In the genomic region with DNA sequence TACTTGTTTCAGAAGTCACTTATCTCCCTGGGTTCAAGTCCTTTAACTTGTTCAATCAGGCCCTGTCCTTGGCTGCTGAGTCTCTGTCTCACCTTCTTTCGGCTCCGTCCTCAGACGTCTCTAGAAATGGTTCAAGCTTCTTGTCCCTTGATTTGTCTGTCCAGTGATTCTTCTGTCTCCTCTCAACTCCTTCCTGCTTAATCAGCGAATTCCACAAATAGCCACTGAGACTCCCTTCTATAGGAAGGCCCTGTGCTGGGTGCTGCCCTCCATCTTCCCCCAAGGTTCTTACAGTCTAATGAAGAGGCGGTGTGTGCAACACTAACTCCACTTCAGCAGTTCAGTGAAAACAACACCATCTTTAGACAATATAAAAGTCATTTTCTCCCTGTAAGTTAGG, we compare ENCODE assay signal across 2 cellular contexts.
TF ChIP-seq lines count a peak whose summit lies in the region.

No MANE protein-coding gene starts in this region.

TF ChIP-seq in K562, 482 proteins besides CTCF, POLR2A, EP300 and RAD21 (continued from another document):
- no peak for TF ChIP-seq XRCC4 (IDR thresholded peaks at IDR 0.05; ENCODE audit: extremely low read depth, insufficient read depth, insufficient read length)
- 0 out of 2 replicates have a peak, but pooled peaks have one; percentile 24 for TF ChIP-seq MAFF (IDR thresholded peaks at IDR 0.05; ENCODE audit: low read length)
- no peak for TF ChIP-seq PCBP2 (IDR thresholded peaks at IDR 0.05; ENCODE audit: low read depth, low read length, poor library complexity, severe bottlenecking)
- TF ChIP-seq, protein P1, sequence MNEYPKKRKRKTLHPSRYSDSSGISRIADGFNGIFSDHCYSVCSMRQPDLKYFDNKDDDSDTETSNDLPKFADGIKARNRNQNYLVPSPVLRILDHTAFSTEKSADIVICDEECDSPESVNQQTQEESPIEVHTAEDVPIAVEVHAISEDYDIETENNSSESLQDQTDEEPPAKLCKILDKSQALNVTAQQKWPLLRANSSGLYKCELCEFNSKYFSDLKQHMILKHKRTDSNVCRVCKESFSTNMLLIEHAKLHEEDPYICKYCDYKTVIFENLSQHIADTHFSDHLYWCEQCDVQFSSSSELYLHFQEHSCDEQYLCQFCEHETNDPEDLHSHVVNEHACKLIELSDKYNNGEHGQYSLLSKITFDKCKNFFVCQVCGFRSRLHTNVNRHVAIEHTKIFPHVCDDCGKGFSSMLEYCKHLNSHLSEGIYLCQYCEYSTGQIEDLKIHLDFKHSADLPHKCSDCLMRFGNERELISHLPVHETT (CRISPR knock-in tag; conservative IDR thresholded peaks at IDR 0.05 in 1 of 2, IDR thresholded peaks at IDR 0.05 in 1 of 2): no peak
- no peak for TF ChIP-seq ZNF282 (CRISPR knock-in tag; IDR thresholded peaks at IDR 0.05)

TF ChIP-seq in WTC11, 78 proteins besides CTCF, POLR2A, EP300 and RAD21:
- TF ChIP-seq, protein P2, sequence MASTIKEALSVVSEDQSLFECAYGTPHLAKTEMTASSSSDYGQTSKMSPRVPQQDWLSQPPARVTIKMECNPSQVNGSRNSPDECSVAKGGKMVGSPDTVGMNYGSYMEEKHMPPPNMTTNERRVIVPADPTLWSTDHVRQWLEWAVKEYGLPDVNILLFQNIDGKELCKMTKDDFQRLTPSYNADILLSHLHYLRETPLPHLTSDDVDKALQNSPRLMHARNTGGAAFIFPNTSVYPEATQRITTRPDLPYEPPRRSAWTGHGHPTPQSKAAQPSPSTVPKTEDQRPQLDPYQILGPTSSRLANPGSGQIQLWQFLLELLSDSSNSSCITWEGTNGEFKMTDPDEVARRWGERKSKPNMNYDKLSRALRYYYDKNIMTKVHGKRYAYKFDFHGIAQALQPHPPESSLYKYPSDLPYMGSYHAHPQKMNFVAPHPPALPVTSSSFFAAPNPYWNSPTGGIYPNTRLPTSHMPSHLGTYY (CRISPR knock-in tag; IDR thresholded peaks at IDR 0.05): no peak
- TF ChIP-seq MYBL2 (CRISPR knock-in tag; IDR thresholded peaks at IDR 0.05): no peak
- TF ChIP-seq, protein P3, sequence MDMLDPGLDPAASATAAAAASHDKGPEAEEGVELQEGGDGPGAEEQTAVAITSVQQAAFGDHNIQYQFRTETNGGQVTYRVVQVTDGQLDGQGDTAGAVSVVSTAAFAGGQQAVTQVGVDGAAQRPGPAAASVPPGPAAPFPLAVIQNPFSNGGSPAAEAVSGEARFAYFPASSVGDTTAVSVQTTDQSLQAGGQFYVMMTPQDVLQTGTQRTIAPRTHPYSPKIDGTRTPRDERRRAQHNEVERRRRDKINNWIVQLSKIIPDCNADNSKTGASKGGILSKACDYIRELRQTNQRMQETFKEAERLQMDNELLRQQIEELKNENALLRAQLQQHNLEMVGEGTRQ (CRISPR knock-in tag; IDR thresholded peaks at IDR 0.05): no peak
- TF ChIP-seq, protein P4, sequence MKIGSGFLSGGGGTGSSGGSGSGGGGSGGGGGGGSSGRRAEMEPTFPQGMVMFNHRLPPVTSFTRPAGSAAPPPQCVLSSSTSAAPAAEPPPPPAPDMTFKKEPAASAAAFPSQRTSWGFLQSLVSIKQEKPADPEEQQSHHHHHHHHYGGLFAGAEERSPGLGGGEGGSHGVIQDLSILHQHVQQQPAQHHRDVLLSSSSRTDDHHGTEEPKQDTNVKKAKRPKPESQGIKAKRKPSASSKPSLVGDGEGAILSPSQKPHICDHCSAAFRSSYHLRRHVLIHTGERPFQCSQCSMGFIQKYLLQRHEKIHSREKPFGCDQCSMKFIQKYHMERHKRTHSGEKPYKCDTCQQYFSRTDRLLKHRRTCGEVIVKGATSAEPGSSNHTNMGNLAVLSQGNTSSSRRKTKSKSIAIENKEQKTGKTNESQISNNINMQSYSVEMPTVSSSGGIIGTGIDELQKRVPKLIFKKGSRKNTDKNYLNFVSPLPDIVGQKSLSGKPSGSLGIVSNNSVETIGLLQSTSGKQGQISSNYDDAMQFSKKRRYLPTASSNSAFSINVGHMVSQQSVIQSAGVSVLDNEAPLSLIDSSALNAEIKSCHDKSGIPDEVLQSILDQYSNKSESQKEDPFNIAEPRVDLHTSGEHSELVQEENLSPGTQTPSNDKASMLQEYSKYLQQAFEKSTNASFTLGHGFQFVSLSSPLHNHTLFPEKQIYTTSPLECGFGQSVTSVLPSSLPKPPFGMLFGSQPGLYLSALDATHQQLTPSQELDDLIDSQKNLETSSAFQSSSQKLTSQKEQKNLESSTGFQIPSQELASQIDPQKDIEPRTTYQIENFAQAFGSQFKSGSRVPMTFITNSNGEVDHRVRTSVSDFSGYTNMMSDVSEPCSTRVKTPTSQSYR (CRISPR knock-in tag; IDR thresholded peaks at IDR 0.05): no peak
- no peak for TF ChIP-seq CBFB (CRISPR knock-in tag; IDR thresholded peaks at IDR 0.05; ENCODE audit: low read depth)
- TF ChIP-seq, protein P5, sequence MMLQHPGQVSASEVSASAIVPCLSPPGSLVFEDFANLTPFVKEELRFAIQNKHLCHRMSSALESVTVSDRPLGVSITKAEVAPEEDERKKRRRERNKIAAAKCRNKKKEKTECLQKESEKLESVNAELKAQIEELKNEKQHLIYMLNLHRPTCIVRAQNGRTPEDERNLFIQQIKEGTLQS (CRISPR knock-in tag; conservative IDR thresholded peaks at IDR 0.05): no peak
- TF ChIP-seq ZNF138 (CRISPR knock-in tag; conservative IDR thresholded peaks at IDR 0.05): no peak
- TF ChIP-seq SOX15 (CRISPR knock-in tag; IDR thresholded peaks at IDR 0.05): no peak
- TF ChIP-seq ZNF219 (CRISPR knock-in tag; IDR thresholded peaks at IDR 0.05; ENCODE audit: borderline replicate concordance): no peak
